In genomic region chr19:13012390-13012689, GRCh38 we compare ENCODE assay signal across 10 cellular contexts. TPM values are rescaled to one million over a fixed set of nuclear protein-coding genes. Genes with fewer than 3 reads are reported as not detected.
DNase-seq lines count a peak whose midpoint lies in the region; ATAC-seq and TF ChIP-seq lines count a peak whose summit lies in the region.
"Had no signal": no experiment of that assay in that cellular context is flagged by ENCODE, and none has a peak within 500 bp of the region (broad histone marks: within the 10 kb centered on the region; RNA-seq: fewer than 3 reads in every experiment).

No MANE protein-coding gene starts in this region.

- no peaks in the 10 kb centered on the region for H3K9me3 Mint-ChIP-seq in activated CD4-positive, alpha-beta T cell treated with anti-CD3 and anti-CD28 coated beads, Interleukin-2, amount 10 ng/mL, durations not matched to agents 7 days and 5 days
- no peaks in the 10 kb centered on the region for H3K9me3 Mint-ChIP-seq in Calu3 (ENCODE audit: low read depth, unreplicated experiment)

- H3K4me3 ChIP-seq in ascending aorta (peak overlapping the region; percentile 57 to 62), left lung (no peak overlapping the region), thymus (ENCODE audit: low read length) (no peak overlapping the region)
- H3K4me3 ChIP-seq: A549 had no signal

- peaks cover 3% of the 10 kb centered on the region for H3K36me3 Mint-ChIP-seq in activated CD4-positive, alpha-beta T cell treated with anti-CD3 and anti-CD28 coated beads, Interleukin-2, amount 10 ng/mL, durations not matched to agents 7 days and 5 days (ENCODE audit: low read depth)
- H3K36me3 Mint-ChIP-seq in Calu3 (ENCODE audit: insufficient read depth, unreplicated experiment): peaks cover 5% of the 10 kb centered on the region

- CTCF ChIA-PET in activated CD4-positive, alpha-beta T cell treated with anti-CD3 and anti-CD28 coated beads, Interleukin-2, amount 10 ng/mL, durations not matched to agents 7 days and 5 days (lab: Charles Lee): no interaction called here
- CTCF ChIA-PET in Calu3 (lab: Charles Lee): no interaction called here

- H3K27me3 ChIP-seq in ascending aorta (no peaks in the 10 kb centered on the region), left lung (peaks cover 0 to 66% of the 10 kb centered on the region in 2 donors), thymus (ENCODE audit: control insufficient read depth, insufficient read depth) (peaks cover 76% of the 10 kb centered on the region)

- H3K36me3 ChIP-seq in ascending aorta (peaks cover 0 to 7% of the 10 kb centered on the region in 2 donors), left lung (no peaks in the 10 kb centered on the region), thymus (ENCODE audit: control insufficient read depth, insufficient read depth) (no peaks in the 10 kb centered on the region)

- intact Hi-C loops in ascending aorta (cut with DNase I) (no loop called here), left lung (cut with DNase I) (no loop called here), Calu3 (cut with micrococcal nuclease; ENCODE audit: unreplicated experiment) (no loop called here)

- peaks cover 19% of the 10 kb centered on the region for H3K4me1 Mint-ChIP-seq in activated CD4-positive, alpha-beta T cell treated with anti-CD3 and anti-CD28 coated beads, Interleukin-2, amount 10 ng/mL, durations not matched to agents 7 days and 5 days
- no peaks in the 10 kb centered on the region for H3K4me1 Mint-ChIP-seq in Calu3 (ENCODE audit: low read depth, unreplicated experiment)

- POLR2A ChIA-PET in activated CD4-positive, alpha-beta T cell treated with anti-CD3 and anti-CD28 coated beads, Interleukin-2, amount 10 ng/mL, durations not matched to agents 7 days and 5 days (lab: Charles Lee): no interaction called here

- H3K4me1 ChIP-seq in ascending aorta (peaks cover 31 to 71% of the 10 kb centered on the region in 2 donors), left lung (peaks cover 61 to 87% of the 10 kb centered on the region in 2 donors), thymus (ENCODE audit: control insufficient read depth, insufficient read depth, low read length) (no peaks in the 10 kb centered on the region)
- H3K4me1 ChIP-seq: A549 had no signal

- 9% methylated on average over 23 of the region's 23 CpGs for WGBS in thymus

- H3K9me3 ChIP-seq in ascending aorta: no peaks in the 10 kb centered on the region
- no peaks in the 10 kb centered on the region for H3K9me3 ChIP-seq in left lung
- H3K9me3 ChIP-seq in thymus (ENCODE audit: control insufficient read depth): peaks cover 3% of the 10 kb centered on the region
- H3K9me3 ChIP-seq: A549 had no signal

- TF ChIP-seq CTCF in ascending aorta (IDR thresholded peaks at IDR 0.05) (no peak), left lung (IDR thresholded peaks at IDR 0.05) (no peak), Calu3 (IDR thresholded peaks at IDR 0.05; ENCODE audit: unreplicated experiment) (no peak)

- no TSS peak for BruUV-seq in Calu3 (replicated peaks; lab: Mats Ljungman, UMichigan)

- H3K4me3 Mint-ChIP-seq in activated CD4-positive, alpha-beta T cell treated with anti-CD3 and anti-CD28 coated beads, Interleukin-2, amount 10 ng/mL, durations not matched to agents 7 days and 5 days: peak overlapping the region; percentile 62
- H3K4me3 Mint-ChIP-seq in Calu3 (ENCODE audit: low read depth, unreplicated experiment): no peak overlapping the region

- H3K27ac Mint-ChIP-seq in activated CD4-positive, alpha-beta T cell treated with anti-CD3 and anti-CD28 coated beads, Interleukin-2, amount 10 ng/mL, durations not matched to agents 7 days and 5 days: no peak overlapping the region
- H3K27ac Mint-ChIP-seq in Calu3 (ENCODE audit: unreplicated experiment): no peak overlapping the region

- H3K27me3 Mint-ChIP-seq in activated CD4-positive, alpha-beta T cell treated with anti-CD3 and anti-CD28 coated beads, Interleukin-2, amount 10 ng/mL, durations not matched to agents 7 days and 5 days: peaks cover 70% of the 10 kb centered on the region
- H3K27me3 Mint-ChIP-seq in Calu3 (ENCODE audit: unreplicated experiment): no peaks in the 10 kb centered on the region

- no peak for ATAC-seq in left lung
- ATAC-seq: A549 had no signal

- H3K27ac ChIP-seq in ascending aorta: peak overlapping the region; percentile 95 to 97
- H3K27ac ChIP-seq in left lung: peak overlapping the region; percentile 77 to 94
- H3K27ac ChIP-seq in thymus (ENCODE audit: low read depth): peak overlapping the region; percentile 18
- H3K27ac ChIP-seq: A549 had no signal

- no peak for DNase-seq in activated CD4-positive, alpha-beta T cell treated with anti-CD3 and anti-CD28 coated beads, Interleukin-2, amount 10 ng/mL, durations not matched to agents 7 days and 5 days
- DNase-seq in activated CD4-positive, alpha-beta T cell treated with anti-CD3 and anti-CD28 coated beads for 4 hours: no peak
- DNase-seq in ascending aorta (ENCODE audit: low spot score in 2 of 2) (no peak), left lung (peak in 1 of 2 donors; percentile 56), cerebellum (ENCODE audit: low spot score) (no peak), Calu3 (no peak)
- DNase-seq in stimulated activated CD4-positive, alpha-beta T cell treated with anti-CD3 and anti-CD28 coated beads, Interleukin-12 subunit alpha, Interleukin-12 subunit beta, amount 100 ng/mL, for 4 hours: no peak
- DNase-seq: NCI-H1105 had no signal

RNA-seq across cellular contexts. Expression of gene NFIX, which starts 17.1 kb away (rescaled TPM):
- total RNA-seq in activated CD4-positive, alpha-beta T cell treated with anti-CD3 and anti-CD28 coated beads, Interleukin-2, amount 10 ng/mL, durations not matched to agents 7 days and 5 days: 1 to 10 TPM; 1.2 to 1.5 TPM
- 76.5 TPM for total RNA-seq in ascending aorta
- total RNA-seq in left lung: 100 to 1,000 TPM; 166 to 237 TPM
- 10.5 TPM for polyA plus RNA-seq in thymus
- total RNA-seq in cerebellum: 62.8 TPM
- 16.4 and 21.9 TPM in 2 replicates for total RNA-seq in Calu3 (2022)

RNA-seq across cellular contexts. Expression of gene DAND5, which starts 43.0 kb away (rescaled TPM):
- under 1 TPM; 0.15 to 0.20 TPM for total RNA-seq in activated CD4-positive, alpha-beta T cell treated with anti-CD3 and anti-CD28 coated beads, Interleukin-2, amount 10 ng/mL, durations not matched to agents 7 days and 5 days
- total RNA-seq in ascending aorta: not detected
- under 1 TPM in 1 of 2 donors, not detected in 1; 0.13 TPM for total RNA-seq in left lung
- 0.09 TPM for polyA plus RNA-seq in thymus
- 0.18 TPM for total RNA-seq in cerebellum
- 0.21 and 0.47 TPM in 2 replicates for total RNA-seq in Calu3 (2022)

RNA-seq across cellular contexts. Expression of gene GADD45GIP1, which starts 55.3 kb away (rescaled TPM):
- 10 to 100 TPM; 14.9 to 16.5 TPM for total RNA-seq in activated CD4-positive, alpha-beta T cell treated with anti-CD3 and anti-CD28 coated beads, Interleukin-2, amount 10 ng/mL, durations not matched to agents 7 days and 5 days
- total RNA-seq in ascending aorta (42.7 TPM), left lung (10 to 100 TPM; 14.7 to 20.5 TPM), cerebellum (7.2 TPM), Calu3 (2022) (20.0 and 21.6 TPM in 2 replicates)
- polyA plus RNA-seq in thymus: 27.2 TPM

Comparison
In these comparisons a context has a peak if more than half of its experiments do, and no peak if none do; other contexts are left out.
1. H3K27ac ChIP-seq: peak in every context shown above with its lines; median percentile 96 in ascending aorta; 86 in left lung; 18 in thymus.
2. H3K4me3 ChIP-seq: peak in ascending aorta (2 of 2); none in left lung (0 of 2) and thymus (single experiment).